In the genomic region with DNA sequence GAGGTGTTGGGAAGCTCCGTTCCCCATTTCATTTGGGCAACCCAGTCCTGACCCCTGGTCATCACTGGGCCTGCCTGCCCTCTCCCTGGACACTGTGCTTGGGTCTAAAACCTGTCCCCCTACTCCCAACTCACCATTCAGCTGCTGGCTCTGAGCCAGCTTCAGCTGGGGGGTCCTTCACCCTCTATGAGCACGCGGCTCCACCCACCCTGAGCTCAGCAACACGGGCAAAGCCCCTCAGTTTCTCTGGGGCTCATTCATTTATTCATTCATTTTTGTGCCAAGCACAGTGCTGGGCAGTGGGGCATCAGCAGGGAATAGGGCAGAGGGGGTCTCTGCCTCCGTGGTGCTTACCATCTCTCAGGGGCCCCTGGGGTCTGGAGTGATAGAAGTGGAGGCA, we compare ENCODE assay signal across 14 cellular contexts.
"Had no signal": no experiment of that assay in that cellular context is flagged by ENCODE, and none has a peak within 500 bp of the region (broad histone marks: within the 10 kb centered on the region; RNA-seq: fewer than 3 reads in every experiment).

No MANE protein-coding gene starts in this region.

- H3K27ac ChIP-seq: adrenal gland, dorsolateral prefrontal cortex, uterus had no signal

- DNase-seq: activated CD4-positive, alpha-beta T cell treated with anti-CD3 and anti-CD28 coated beads, Interleukin-2, amount 50 U/mL, for 1 hour; activated CD4-positive, CD25-positive, alpha-beta regulatory T cell; activated effector memory CD4-positive, alpha-beta T cell treated with Interleukin-2 at 50 U/mL for 16 hours; activated T-cell treated with anti-CD3 and anti-CD28 coated beads, Interleukin-2, amount 50 U/mL, for 24 hours; sigmoid colon; stimulated activated CD4-positive, alpha-beta T cell treated with anti-CD3 and anti-CD28 coated beads, Interleukin-12 subunit alpha, Interleukin-12 subunit beta, amount 100 ng/mL, for 4 hours; uterus had no signal

- ATAC-seq: esophagus mucosa; stimulated activated effector memory CD8-positive, alpha-beta T cell treated with anti-CD3 and anti-CD28 coated beads, Interleukin-12 subunit alpha, Interleukin-12 subunit beta, amount 100 ng/mL, for 72 hours had no signal

- FAIRE-seq: endometrium had no signal

- H3K4me1 ChIP-seq: uterus had no signal

- H3K9me3 ChIP-seq: adrenal gland, sigmoid colon, uterus had no signal

- H3K4me1 Mint-ChIP-seq: activated naive CD4-positive, alpha-beta T cell treated with anti-CD3 and anti-CD28 coated beads, Interleukin-2, amount 50 U/mL, for 24 hours; memory B cell; stimulated activated effector memory CD8-positive, alpha-beta T cell treated with anti-CD3 and anti-CD28 coated beads, Interleukin-12 subunit alpha, Interleukin-12 subunit beta, amount 100 ng/mL, for 72 hours had no signal

- H3K27ac Mint-ChIP-seq: activated naive CD4-positive, alpha-beta T cell treated with anti-CD3 and anti-CD28 coated beads, Interleukin-2, amount 50 U/mL, for 24 hours; activated T-cell treated with anti-CD3 and anti-CD28 coated beads, Interleukin-2, amount 50 U/mL, for 24 hours; memory B cell had no signal

- H3K36me3 Mint-ChIP-seq: activated naive CD4-positive, alpha-beta T cell treated with anti-CD3 and anti-CD28 coated beads, Interleukin-2, amount 50 U/mL, for 24 hours; stimulated activated effector memory CD8-positive, alpha-beta T cell treated with anti-CD3 and anti-CD28 coated beads, Interleukin-12 subunit alpha, Interleukin-12 subunit beta, amount 100 ng/mL, for 72 hours had no signal

- H3K9me3 Mint-ChIP-seq: activated naive CD4-positive, alpha-beta T cell treated with anti-CD3 and anti-CD28 coated beads, Interleukin-2, amount 50 U/mL, for 24 hours; stimulated activated effector memory CD8-positive, alpha-beta T cell treated with anti-CD3 and anti-CD28 coated beads, Interleukin-12 subunit alpha, Interleukin-12 subunit beta, amount 100 ng/mL, for 72 hours had no signal

- H3K4me3 Mint-ChIP-seq: activated naive CD4-positive, alpha-beta T cell treated with anti-CD3 and anti-CD28 coated beads, Interleukin-2, amount 50 U/mL, for 24 hours; activated T-cell treated with anti-CD3 and anti-CD28 coated beads, Interleukin-2, amount 50 U/mL, for 24 hours; memory B cell; stimulated activated effector memory CD8-positive, alpha-beta T cell treated with anti-CD3 and anti-CD28 coated beads, Interleukin-12 subunit alpha, Interleukin-12 subunit beta, amount 100 ng/mL, for 72 hours had no signal

- H3K27me3 ChIP-seq: adrenal gland, sigmoid colon, uterus had no signal

- H3K4me3 ChIP-seq: adrenal gland, dorsolateral prefrontal cortex, sigmoid colon, uterus had no signal

- H3K36me3 ChIP-seq: adrenal gland, sigmoid colon, uterus had no signal
